Comparison of ENCODE assay signal across 9 cellular contexts in the genomic region with DNA sequence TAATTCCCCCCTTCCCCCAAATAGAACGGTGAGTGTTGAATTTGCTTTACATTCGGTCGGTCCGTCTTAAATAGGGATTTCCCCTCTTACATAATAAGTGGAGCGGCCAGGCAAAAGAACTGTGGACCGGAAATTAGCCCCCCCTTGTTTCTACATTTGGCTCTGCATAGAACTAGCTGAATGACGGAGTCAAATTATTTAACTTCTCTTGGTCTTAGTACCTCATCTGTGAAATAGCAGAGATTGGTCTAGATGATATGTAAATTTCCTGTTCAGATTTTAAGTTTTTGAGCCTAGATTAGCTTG. TPM values are rescaled to one million over a fixed set of nuclear protein-coding genes. Genes with fewer than 3 reads are reported as not detected.
DNase-seq lines count a peak whose midpoint lies in the region; ATAC-seq, FAIRE-seq and TF ChIP-seq lines count a peak whose summit lies in the region.
"Had no signal": no experiment of that assay in that cellular context is flagged by ENCODE, and none has a peak within 500 bp of the region (broad histone marks: within the 10 kb centered on the region; RNA-seq: fewer than 3 reads in every experiment).

No MANE protein-coding gene starts in this region.

- H3K36me3 Mint-ChIP-seq in T-helper 17 cell (ENCODE audit: low read depth) = peaks cover 5% of the 10 kb centered on the region

- DNase-seq in GM12892 (ENCODE audit: insufficient read length) = peak; percentile 17
- DNase-seq in T-helper 17 cell = no peak
- DNase-seq in upper lobe of left lung = peak in 1 of 2 donors; percentile 36
- no peak for DNase-seq in activated T-cell treated with anti-CD3 and anti-CD28 coated beads, Interleukin-2, amount 50 U/mL, for 48 hours
- DNase-seq in D721Med (ENCODE audit: insufficient read length, low spot score) = no peak

- no peak for TF ChIP-seq EP300 in upper lobe of left lung (IDR thresholded peaks at IDR 0.05)

- no peak overlapping the region for H3K27ac ChIP-seq in upper lobe of left lung

- H3K4me1 ChIP-seq in iPS-15b (ENCODE audit: control insufficient read depth, insufficient read depth, low read length) = peaks cover 4% of the 10 kb centered on the region
- peaks cover 8 to 23% (median 18%) of the 10 kb centered on the region in 4 donors for H3K4me1 ChIP-seq in upper lobe of left lung
- H3K4me1 ChIP-seq: pancreas had no signal

- 7 to 25% methylated on average over 7 of the region's 7 CpGs for WGBS in upper lobe of left lung, 2 donors

- no peak overlapping the region for H3K9ac ChIP-seq in iPS-15b (ENCODE audit: low read depth, low read length)

- H3K36me3 ChIP-seq in iPS-15b (ENCODE audit: control insufficient read depth, insufficient read depth, low read length) (no peaks in the 10 kb centered on the region), upper lobe of left lung (no peaks in the 10 kb centered on the region)
- H3K36me3 ChIP-seq: pancreas had no signal

- H3K27me3 ChIP-seq in iPS-15b (ENCODE audit: control insufficient read depth, insufficient read depth, low read length) (peaks cover 27% of the 10 kb centered on the region), upper lobe of left lung (peaks cover 0 to 9% (median 5%) of the 10 kb centered on the region in 4 donors)
- H3K27me3 ChIP-seq: pancreas had no signal

- no peak overlapping the region for H3K27ac Mint-ChIP-seq in T-helper 17 cell

- TF ChIP-seq CTCF in upper lobe of left lung (IDR thresholded peaks at IDR 0.05) (no peak), D721Med (IDR thresholded peaks at IDR 0.05; ENCODE audit: insufficient read depth, missing control alignments) (no peak)

- TF ChIP-seq POLR2A in GM12892 (IDR thresholded peaks at IDR 0.05; ENCODE audit: low read depth, low read length) (no peak), upper lobe of left lung (IDR thresholded peaks at IDR 0.05) (no peak)

- H3K4me3 ChIP-seq in iPS-15b (ENCODE audit: low read depth, low read length) (peak overlapping the region; percentile 84), upper lobe of left lung (peak overlapping the region in 3 of 4 donors; percentile 57 to 61 (median 57))

- peaks cover 77% of the 10 kb centered on the region for H3K27me3 Mint-ChIP-seq in T-helper 17 cell

- ATAC-seq in GM21825 (IDR thresholded peaks at IDR 0.05; ENCODE audit: unreplicated experiment) = peak; percentile 60
- ATAC-seq in T-helper 17 cell = peak; percentile 20
- peak; percentile 24 to 54 for ATAC-seq in upper lobe of left lung (ENCODE audit: low FRiP score in 2 of 2)
- ATAC-seq in HG03097 (IDR thresholded peaks at IDR 0.05; ENCODE audit: low FRiP score, unreplicated experiment) = no peak

- peaks cover 13% of the 10 kb centered on the region for H3K4me1 Mint-ChIP-seq in T-helper 17 cell

- FAIRE-seq in GM12892 (lab: Jason Lieb, UNC) (no peak), D721Med (lab: Jason Lieb, UNC) (no peak)
- FAIRE-seq: pancreas had no signal

- no peaks in the 10 kb centered on the region for H3K9me3 ChIP-seq in T-helper 17 cell (ENCODE audit: control insufficient read depth, low read length, poor library complexity, severe bottlenecking)
- no peaks in the 10 kb centered on the region for H3K9me3 ChIP-seq in iPS-15b (ENCODE audit: control insufficient read depth, insufficient read depth, low read length)
- no peaks in the 10 kb centered on the region for H3K9me3 ChIP-seq in upper lobe of left lung
- H3K9me3 ChIP-seq: pancreas had no signal

- peak overlapping the region; percentile 84 for H3K4me3 Mint-ChIP-seq in T-helper 17 cell

RNA-seq across cellular contexts. Expression of gene SPATA18, which starts 1.3 kb away (rescaled TPM):
- polyA plus RNA-seq in GM12892 (2012; ENCODE audit: missing spikeins) = 2.2 TPM
- under 1 TPM in 1 of 2 donors, not detected in 1; 0.18 TPM for total RNA-seq in T-helper 17 cell
- 10 to 100 TPM in 5 of 6 donors, 1 to 10 TPM in 1; 8.1 to 55.2 (median 15.1) TPM for total RNA-seq in upper lobe of left lung

RNA-seq across cellular contexts. Expression of gene SGCB, which starts 14.3 kb away (rescaled TPM):
- polyA plus RNA-seq in GM12892 (2012; ENCODE audit: missing spikeins) = 4.2 TPM
- total RNA-seq in T-helper 17 cell (1 to 10 TPM; 5.6 to 6.6 TPM), upper lobe of left lung (10 to 100 TPM in 4 of 6 donors, 1 to 10 TPM in 2; 6.2 to 30.3 (median 15.4) TPM)

RNA-seq across cellular contexts. Expression of gene LRRC66, which starts 32.3 kb away (rescaled TPM):
- not detected for polyA plus RNA-seq in GM12892 (2012; ENCODE audit: missing spikeins)
- total RNA-seq in T-helper 17 cell (under 1 TPM in 1 of 2 donors, not detected in 1; 0.60 TPM), upper lobe of left lung (under 1 TPM in 4 of 6 donors, not detected in 2; 0.06 to 0.79 (median 0.29) TPM)

Comparison
In these comparisons a context has a peak if more than half of its experiments do, and no peak if none do; other contexts are left out.
1. RNA of gene SPATA18, which starts 1.3 kb away (total RNA-seq): 8.1 to 55.2 TPM in upper lobe of left lung; 0.18 TPM in T-helper 17 cell; every median in the first group is over 4 times any median in the second.